In genomic region chr1:113002297-113002696, GRCh38 we compare ENCODE assay signal across 36 cellular contexts.
"Had no signal": no experiment of that assay in that cellular context is flagged by ENCODE, and none has a peak within 500 bp of the region (broad histone marks: within the 10 kb centered on the region; RNA-seq: fewer than 3 reads in every experiment).

No MANE protein-coding gene starts in this region.

- ATAC-seq: activated CD8-positive, alpha-beta T cell treated with anti-CD3 and anti-CD28 coated beads for 36 hours; activated naive CD4-positive, alpha-beta T cell treated with anti-CD3 and anti-CD28 coated beads, Interleukin-2, amount 50 U/mL, for 72 hours; activated T-cell treated with anti-CD3 and anti-CD28 coated beads, Interleukin-2, amount 50 U/mL, for 4 hours; activated T-cell treated with anti-CD3 and anti-CD28 coated beads, Interleukin-2, amount 50 U/mL, for 72 hours; activated T-helper 17 cell treated with anti-CD3 and anti-CD28 coated beads, Interleukin-2, amount 50 U/mL, for 72 hours had no signal

- H3K4me3 Mint-ChIP-seq: activated B cell treated with CpG ODN at 0.5 μM for 24 hours; activated CD4-positive, alpha-beta memory T cell treated with anti-CD3 and anti-CD28 coated beads for 36 hours; activated CD4-positive, alpha-beta T cell treated with anti-CD3 and anti-CD28 coated beads, Interleukin-2, amount 10 ng/mL, durations not matched to agents 24 days and 14 days; activated CD8-positive, alpha-beta T cell treated with anti-CD3 and anti-CD28 coated beads for 36 hours; activated naive CD4-positive, alpha-beta T cell treated with anti-CD3 and anti-CD28 coated beads for 36 hours; activated naive CD8-positive, alpha-beta T cell treated with anti-CD3 and anti-CD28 coated beads for 36 hours; activated T-cell treated with anti-CD3 and anti-CD28 coated beads, Interleukin-2, amount 50 U/mL, for 4 hours; activated T-cell treated with anti-CD3 and anti-CD28 coated beads, Interleukin-2, amount 50 U/mL, for 72 hours; activated T-helper 1 cell treated with anti-CD3 and anti-CD28 coated beads, Interleukin-12 subunit alpha, Interleukin-12 subunit beta, Interleukin-2, Interleukin-4 antibody, amounts not matched to agents 30 ng/mL and 10 ng/mL and 1 ng/mL, durations not matched to agents 14 hours and 24 hours and 36 hours; activated T-helper 17 cell treated with anti-CD3 and anti-CD28 coated beads, Interleukin-2, amount 50 U/mL, for 72 hours; brain; T-helper 1 cell treated with Interleukin-12 subunit alpha and Interleukin-12 subunit beta and Interleukin-4 antibody, amounts not matched to agents 30 μg/mL and 1 μg/mL, for 36 hours; T-helper 2 cell treated with Interferon-gamma antibody and Interleukin-4, amounts not matched to agents 5 μg/mL and 100 μg/mL, for 36 hours had no signal

- H3K4me1 Mint-ChIP-seq: activated B cell treated with CpG ODN at 0.5 μM for 24 hours; activated CD4-positive, alpha-beta T cell treated with anti-CD3 and anti-CD28 coated beads, Interleukin-2, amount 10 ng/mL, durations not matched to agents 24 days and 14 days; activated naive CD8-positive, alpha-beta T cell treated with anti-CD3 and anti-CD28 coated beads for 36 hours; activated T-helper 17 cell treated with anti-CD3 and anti-CD28 coated beads, Interleukin-2, amount 50 U/mL, for 72 hours had no signal

- DNase-seq: activated B cell treated with CpG ODN at 0.5 μM for 24 hours; activated CD4-positive, alpha-beta memory T cell treated with anti-CD3 and anti-CD28 coated beads for 36 hours; activated CD4-positive, alpha-beta T cell treated with anti-CD3 and anti-CD28 coated beads for 4 hours; activated CD4-positive, alpha-beta T cell treated with anti-CD3 and anti-CD28 coated beads, Interleukin-2, amount 10 ng/mL, durations not matched to agents 24 days and 14 days; activated CD4-positive, alpha-beta T cell treated with anti-CD3 and anti-CD28 coated beads, Interleukin-2, amount 50 U/mL, for 1 hour; activated CD4-positive, alpha-beta T cell treated with anti-CD3 and anti-CD28 coated beads, Interleukin-2, amount 50 U/mL, for 4 hours; activated CD4-positive, CD25-positive, alpha-beta regulatory T cell treated with anti-CD3 and anti-CD28 coated beads, Interleukin-2, amount 50 U/mL, for 72 hours; activated CD8-positive, alpha-beta memory T cell treated with anti-CD3 and anti-CD28 coated beads, Interleukin-2, amount 50 U/mL, for 4 hours; activated CD8-positive, alpha-beta T cell treated with anti-CD3 and anti-CD28 coated beads for 36 hours; activated effector memory CD4-positive, alpha-beta T cell treated with anti-CD3 and anti-CD28 coated beads, Interleukin-2, amount 50 U/mL, for 16 hours; activated gamma-delta T cell treated with Interleukin-2 at 50 U/mL for 16 hours; activated naive CD4-positive, alpha-beta T cell; activated naive CD4-positive, alpha-beta T cell treated with anti-CD3 and anti-CD28 coated beads for 36 hours; activated naive CD4-positive, alpha-beta T cell treated with anti-CD3 and anti-CD28 coated beads, Interleukin-2, amount 50 U/mL, for 16 hours; activated naive CD8-positive, alpha-beta T cell treated with anti-CD3 and anti-CD28 coated beads for 36 hours; activated T-cell treated with anti-CD3 and anti-CD28 coated beads for 4 hours; activated T-cell treated with anti-CD3 and anti-CD28 coated beads, Interleukin-2, amount 50 U/mL, for 1 hour; activated T-cell treated with anti-CD3 and anti-CD28 coated beads, Interleukin-2, amount 50 U/mL, for 4 hours; activated T-cell treated with anti-CD3 and anti-CD28 coated beads, Interleukin-2, amount 50 U/mL, for 72 hours; adrenal gland; amniotic stem cell; aorta; caudate nucleus; T-helper 2 cell; T-helper 9 cell had no signal

- H3K27me3 ChIP-seq: adrenal gland, cardiac muscle cell had no signal

- H3K27ac Mint-ChIP-seq: activated B cell treated with CpG ODN at 0.5 μM for 24 hours; activated CD4-positive, alpha-beta memory T cell treated with anti-CD3 and anti-CD28 coated beads for 36 hours; activated CD4-positive, alpha-beta T cell treated with anti-CD3 and anti-CD28 coated beads, Interleukin-2, amount 10 ng/mL, durations not matched to agents 24 days and 14 days; activated CD8-positive, alpha-beta T cell treated with anti-CD3 and anti-CD28 coated beads for 36 hours; activated naive CD4-positive, alpha-beta T cell treated with anti-CD3 and anti-CD28 coated beads for 36 hours; activated naive CD8-positive, alpha-beta T cell treated with anti-CD3 and anti-CD28 coated beads for 36 hours; activated T-cell treated with anti-CD3 and anti-CD28 coated beads, Interleukin-2, amount 50 U/mL, for 72 hours; activated T-helper 1 cell treated with anti-CD3 and anti-CD28 coated beads, Interleukin-12 subunit alpha, Interleukin-12 subunit beta, Interleukin-2, Interleukin-4 antibody, amounts not matched to agents 30 ng/mL and 10 ng/mL and 1 ng/mL, durations not matched to agents 14 hours and 24 hours and 36 hours; activated T-helper 17 cell treated with anti-CD3 and anti-CD28 coated beads, Interleukin-2, amount 50 U/mL, for 72 hours; brain; T-helper 1 cell treated with Interleukin-12 subunit alpha and Interleukin-12 subunit beta and Interleukin-4 antibody, amounts not matched to agents 30 μg/mL and 1 μg/mL, for 36 hours; T-helper 2 cell treated with Interferon-gamma antibody and Interleukin-4, amounts not matched to agents 5 μg/mL and 100 μg/mL, for 36 hours had no signal

- H3K4me1 ChIP-seq: adrenal gland had no signal

- FAIRE-seq: bronchial epithelial cell, colon, TTC549 had no signal

- H3K36me3 ChIP-seq: adrenal gland, cardiac muscle cell had no signal

- H3K9me3 Mint-ChIP-seq: activated B cell treated with CpG ODN at 0.5 μM for 24 hours; activated CD4-positive, alpha-beta memory T cell treated with anti-CD3 and anti-CD28 coated beads for 36 hours; activated CD4-positive, alpha-beta T cell treated with anti-CD3 and anti-CD28 coated beads, Interleukin-2, amount 10 ng/mL, durations not matched to agents 24 days and 14 days; activated CD8-positive, alpha-beta T cell treated with anti-CD3 and anti-CD28 coated beads for 36 hours; activated naive CD4-positive, alpha-beta T cell treated with anti-CD3 and anti-CD28 coated beads for 36 hours; activated naive CD4-positive, alpha-beta T cell treated with anti-CD3 and anti-CD28 coated beads, Interleukin-2, amount 50 U/mL, for 72 hours; activated naive CD8-positive, alpha-beta T cell treated with anti-CD3 and anti-CD28 coated beads for 36 hours; activated T-cell treated with anti-CD3 and anti-CD28 coated beads, Interleukin-2, amount 50 U/mL, for 4 hours; activated T-cell treated with anti-CD3 and anti-CD28 coated beads, Interleukin-2, amount 50 U/mL, for 72 hours; activated T-helper 1 cell treated with anti-CD3 and anti-CD28 coated beads, Interleukin-12 subunit alpha, Interleukin-12 subunit beta, Interleukin-2, Interleukin-4 antibody, amounts not matched to agents 30 ng/mL and 10 ng/mL and 1 ng/mL, durations not matched to agents 14 hours and 24 hours and 36 hours; activated T-helper 17 cell treated with anti-CD3 and anti-CD28 coated beads, Interleukin-2, amount 50 U/mL, for 72 hours; brain; T-helper 1 cell treated with Interleukin-12 subunit alpha and Interleukin-12 subunit beta and Interleukin-4 antibody, amounts not matched to agents 30 μg/mL and 1 μg/mL, for 36 hours; T-helper 2 cell treated with Interferon-gamma antibody and Interleukin-4, amounts not matched to agents 5 μg/mL and 100 μg/mL, for 36 hours had no signal

- H3K4me3 ChIP-seq: adrenal gland, cardiac muscle cell had no signal

- H3K27ac ChIP-seq: adrenal gland, cardiac muscle cell, VCaP had no signal

- H3K27me3 Mint-ChIP-seq: activated B cell treated with CpG ODN at 0.5 μM for 24 hours; activated CD4-positive, alpha-beta memory T cell treated with anti-CD3 and anti-CD28 coated beads for 36 hours; activated CD4-positive, alpha-beta T cell treated with anti-CD3 and anti-CD28 coated beads, Interleukin-2, amount 10 ng/mL, durations not matched to agents 24 days and 14 days; activated CD8-positive, alpha-beta T cell treated with anti-CD3 and anti-CD28 coated beads for 36 hours; activated naive CD8-positive, alpha-beta T cell treated with anti-CD3 and anti-CD28 coated beads for 36 hours; activated T-helper 17 cell treated with anti-CD3 and anti-CD28 coated beads, Interleukin-2, amount 50 U/mL, for 72 hours; brain had no signal

- H3K9me3 ChIP-seq: adrenal gland had no signal
